ENCODE assay signal across 10 cellular contexts in genomic region chr1:55969322-55969721, GRCh38.
"Had no signal": no experiment of that assay in that cellular context is flagged by ENCODE, and none has a peak within 500 bp of the region (broad histone marks: within the 10 kb centered on the region; RNA-seq: fewer than 3 reads in every experiment).

No MANE protein-coding gene starts in this region.

- H3K4me3 Mint-ChIP-seq: HFFc6, IgD-negative memory B cell had no signal

- H3K9ac ChIP-seq: GM23248 had no signal

- H3K4me1 ChIP-seq: HAP-1 had no signal

- DNase-seq: GM23248, GOT3, H7, HFFc6, KBM-7 had no signal

- H3K4me3 ChIP-seq: GM23248, HAP-1 had no signal

- H3K27ac Mint-ChIP-seq: HFFc6, IgD-negative memory B cell had no signal

- H3K27ac ChIP-seq: GM23248, HL-60 had no signal

- H3K36me3 ChIP-seq: HAP-1 had no signal

- ATAC-seq: HCT116, HepG2 had no signal

- H3K4me1 Mint-ChIP-seq: IgD-negative memory B cell had no signal

- H2AFZ ChIP-seq: GM23248 had no signal

- H3K9me3 ChIP-seq: HAP-1 had no signal

- H3K36me3 Mint-ChIP-seq: IgD-negative memory B cell had no signal
